In genomic region chr19:1052349-1052967, GRCh38 we compare ENCODE assay signal across 19 cellular contexts. TPM values are rescaled to one million over a fixed set of nuclear protein-coding genes. Genes with fewer than 3 reads are reported as not detected.
DNase-seq lines count a peak whose midpoint lies in the region; ATAC-seq lines count a peak whose summit lies in the region.
"Had no signal": no experiment of that assay in that cellular context is flagged by ENCODE, and none has a peak within 500 bp of the region (broad histone marks: within the 10 kb centered on the region; RNA-seq: fewer than 3 reads in every experiment).

No MANE protein-coding gene starts in this region.

- no peaks in the 10 kb centered on the region for H3K27me3 Mint-ChIP-seq in activated CD4-positive, alpha-beta T cell treated with anti-CD3 and anti-CD28 coated beads, Interleukin-2, amount 10 ng/mL, durations not matched to agents 24 days and 14 days
- no peaks in the 10 kb centered on the region for H3K27me3 Mint-ChIP-seq in activated CD4-positive, alpha-beta T cell treated with anti-CD3 and anti-CD28 coated beads for 36 hours
- H3K27me3 Mint-ChIP-seq in T-helper 17 cell = no peaks in the 10 kb centered on the region

- peak overlapping the region; percentile 66 for H3K27ac Mint-ChIP-seq in activated CD4-positive, alpha-beta T cell treated with anti-CD3 and anti-CD28 coated beads, Interleukin-2, amount 10 ng/mL, durations not matched to agents 24 days and 14 days
- no peak overlapping the region for H3K27ac Mint-ChIP-seq in activated CD4-positive, alpha-beta T cell treated with anti-CD3 and anti-CD28 coated beads for 36 hours
- H3K27ac Mint-ChIP-seq in T-helper 17 cell = no peak overlapping the region

- H3K4me2 ChIP-seq in BLaER1 = no peak overlapping the region
- H3K4me2 ChIP-seq: PC-9 had no signal

- intact Hi-C loops in activated CD4-positive, alpha-beta T cell treated with anti-CD3 and anti-CD28 coated beads, Interleukin-2, amount 10 ng/mL, durations not matched to agents 24 days and 14 days (cut with micrococcal nuclease) = no loop called here
- intact Hi-C loops in activated CD4-positive, alpha-beta T cell treated with anti-CD3 and anti-CD28 coated beads for 36 hours (cut with DNase I, micrococcal nuclease) = no loop called here

- no peaks in the 10 kb centered on the region for H3K9me3 ChIP-seq in BLaER1
- H3K9me3 ChIP-seq in T-helper 17 cell (ENCODE audit: control insufficient read depth, low read length, poor library complexity, severe bottlenecking) = no peaks in the 10 kb centered on the region

- peaks cover 11% of the 10 kb centered on the region; the same call in 1 of the 2 replicates for H3K36me3 ChIP-seq in BLaER1

- no peak for DNase-seq in activated CD4-positive, alpha-beta T cell treated with anti-CD3 and anti-CD28 coated beads, Interleukin-2, amount 10 ng/mL, durations not matched to agents 24 days and 14 days
- no peak for DNase-seq in activated CD4-positive, alpha-beta T cell treated with anti-CD3 and anti-CD28 coated beads for 36 hours
- DNase-seq in T-helper 17 cell (no peak), left kidney (ENCODE audit: low read depth, low spot score) (peak; percentile 32), NCI-H510A (lab: John Stamatoyannopoulos, UW) (no peak), KG1 (lab: John Stamatoyannopoulos, UW) (no peak)
- DNase-seq: C1 segment of cervical spinal cord, GF-D8, NCI-H2029, NCI-H2171, NCI-H446, NCI-H748 treated with DMSO at 0.1 percent for 48 hours, PC-9 had no signal

- CTCF ChIA-PET in activated CD4-positive, alpha-beta T cell treated with anti-CD3 and anti-CD28 coated beads for 36 hours (lab: Charles Lee) = interaction anchor here (0.7 kb wide), 1 partner anchor 62 kb away, joined by 3 read pairs; no protein-coding TSS in a partner anchor

- peaks cover 14% of the 10 kb centered on the region for H3K36me3 Mint-ChIP-seq in activated CD4-positive, alpha-beta T cell treated with anti-CD3 and anti-CD28 coated beads, Interleukin-2, amount 10 ng/mL, durations not matched to agents 24 days and 14 days (ENCODE audit: low read depth)
- H3K36me3 Mint-ChIP-seq in activated CD4-positive, alpha-beta T cell treated with anti-CD3 and anti-CD28 coated beads for 36 hours (ENCODE audit: low read depth) = peaks cover 15% of the 10 kb centered on the region
- no peaks in the 10 kb centered on the region for H3K36me3 Mint-ChIP-seq in T-helper 17 cell (ENCODE audit: low read depth)

- H4K20me1 ChIP-seq in BLaER1 = no peaks in the 10 kb centered on the region

- H3K4me3 Mint-ChIP-seq in activated CD4-positive, alpha-beta T cell treated with anti-CD3 and anti-CD28 coated beads, Interleukin-2, amount 10 ng/mL, durations not matched to agents 24 days and 14 days = no peak overlapping the region
- H3K4me3 Mint-ChIP-seq in activated CD4-positive, alpha-beta T cell treated with anti-CD3 and anti-CD28 coated beads for 36 hours = no peak overlapping the region
- H3K4me3 Mint-ChIP-seq in T-helper 17 cell = peak overlapping the region; percentile 36

- no peaks in the 10 kb centered on the region for H3K9me3 Mint-ChIP-seq in activated CD4-positive, alpha-beta T cell treated with anti-CD3 and anti-CD28 coated beads, Interleukin-2, amount 10 ng/mL, durations not matched to agents 24 days and 14 days
- peaks cover 7% of the 10 kb centered on the region for H3K9me3 Mint-ChIP-seq in activated CD4-positive, alpha-beta T cell treated with anti-CD3 and anti-CD28 coated beads for 36 hours (ENCODE audit: low read depth)

- H3K27ac ChIP-seq in BLaER1 = peak overlapping the region; percentile 30; the same call in 1 of the 2 replicates
- H3K27ac ChIP-seq: PC-9 had no signal

- H3K9ac ChIP-seq in BLaER1 = no peak overlapping the region

- H3K4me1 Mint-ChIP-seq in activated CD4-positive, alpha-beta T cell treated with anti-CD3 and anti-CD28 coated beads, Interleukin-2, amount 10 ng/mL, durations not matched to agents 24 days and 14 days = peaks cover 10% of the 10 kb centered on the region
- H3K4me1 Mint-ChIP-seq in activated CD4-positive, alpha-beta T cell treated with anti-CD3 and anti-CD28 coated beads for 36 hours = peaks cover 5% of the 10 kb centered on the region
- H3K4me1 Mint-ChIP-seq in T-helper 17 cell = peaks cover 18% of the 10 kb centered on the region

- H3K4me1 ChIP-seq in BLaER1 = peaks cover 23% of the 10 kb centered on the region

- no peaks in the 10 kb centered on the region for H3K27me3 ChIP-seq in BLaER1

- no peak for ATAC-seq in activated CD4-positive, alpha-beta T cell treated with anti-CD3 and anti-CD28 coated beads for 36 hours
- ATAC-seq in T-helper 17 cell = no peak
- no peak for ATAC-seq in GM21528 (IDR thresholded peaks at IDR 0.05; ENCODE audit: low FRiP score, unreplicated experiment)
- ATAC-seq: Right ventricle myocardium inferior had no signal

- no peak overlapping the region for H3K4me3 ChIP-seq in BLaER1
- H3K4me3 ChIP-seq: PC-9 had no signal

- POLR2A ChIA-PET in activated CD4-positive, alpha-beta T cell treated with anti-CD3 and anti-CD28 coated beads for 36 hours (lab: Charles Lee) = no interaction called here

RNA-seq across cellular contexts. Expression of gene ABCA7, which starts 12.6 kb away (rescaled TPM):
- total RNA-seq in activated CD4-positive, alpha-beta T cell treated with anti-CD3 and anti-CD28 coated beads, Interleukin-2, amount 10 ng/mL, durations not matched to agents 24 days and 14 days = 15.8 TPM in 2 replicates
- total RNA-seq in activated CD4-positive, alpha-beta T cell treated with anti-CD3 and anti-CD28 coated beads for 36 hours = 10 to 100 TPM; 14.4 to 16.9 TPM
- total RNA-seq in T-helper 17 cell = 100 to 1,000 TPM; 107 to 112 TPM

RNA-seq across cellular contexts. Expression of gene ARHGAP45, which starts 14.5 kb away (rescaled TPM):
- total RNA-seq in activated CD4-positive, alpha-beta T cell treated with anti-CD3 and anti-CD28 coated beads, Interleukin-2, amount 10 ng/mL, durations not matched to agents 24 days and 14 days = 176 and 183 TPM in 2 replicates
- total RNA-seq in activated CD4-positive, alpha-beta T cell treated with anti-CD3 and anti-CD28 coated beads for 36 hours = 100 to 1,000 TPM; 107 to 137 TPM
- total RNA-seq in T-helper 17 cell = 100 to 1,000 TPM; 603 to 646 TPM

RNA-seq across cellular contexts. Expression of gene CNN2, which starts 26.1 kb away (rescaled TPM):
- total RNA-seq in activated CD4-positive, alpha-beta T cell treated with anti-CD3 and anti-CD28 coated beads, Interleukin-2, amount 10 ng/mL, durations not matched to agents 24 days and 14 days = 112 TPM in 2 replicates
- 100 to 1,000 TPM; 108 to 130 TPM for total RNA-seq in activated CD4-positive, alpha-beta T cell treated with anti-CD3 and anti-CD28 coated beads for 36 hours
- total RNA-seq in T-helper 17 cell = 100 to 1,000 TPM; 263 to 301 TPM

RNA-seq across cellular contexts. Expression of gene RNU6-2, which starts 31.1 kb away (rescaled TPM):
- not detected in 2 replicates for total RNA-seq in activated CD4-positive, alpha-beta T cell treated with anti-CD3 and anti-CD28 coated beads, Interleukin-2, amount 10 ng/mL, durations not matched to agents 24 days and 14 days
- not detected for total RNA-seq in activated CD4-positive, alpha-beta T cell treated with anti-CD3 and anti-CD28 coated beads for 36 hours
- total RNA-seq in T-helper 17 cell = not detected
- total RNA-seq: A172, Daoy, LHCN-M2, PC-9, Right ventricle myocardium inferior had no signal

RNA-seq across cellular contexts. Expression of gene TMEM259, which starts 31.5 kb away (rescaled TPM):
- total RNA-seq in activated CD4-positive, alpha-beta T cell treated with anti-CD3 and anti-CD28 coated beads, Interleukin-2, amount 10 ng/mL, durations not matched to agents 24 days and 14 days = 154 and 156 TPM in 2 replicates
- total RNA-seq in activated CD4-positive, alpha-beta T cell treated with anti-CD3 and anti-CD28 coated beads for 36 hours = 100 to 1,000 TPM; 106 to 128 TPM
- total RNA-seq in T-helper 17 cell = 100 to 1,000 TPM; 270 to 318 TPM
